Comparison of ENCODE assay signal across 36 cellular contexts in the genomic region with DNA sequence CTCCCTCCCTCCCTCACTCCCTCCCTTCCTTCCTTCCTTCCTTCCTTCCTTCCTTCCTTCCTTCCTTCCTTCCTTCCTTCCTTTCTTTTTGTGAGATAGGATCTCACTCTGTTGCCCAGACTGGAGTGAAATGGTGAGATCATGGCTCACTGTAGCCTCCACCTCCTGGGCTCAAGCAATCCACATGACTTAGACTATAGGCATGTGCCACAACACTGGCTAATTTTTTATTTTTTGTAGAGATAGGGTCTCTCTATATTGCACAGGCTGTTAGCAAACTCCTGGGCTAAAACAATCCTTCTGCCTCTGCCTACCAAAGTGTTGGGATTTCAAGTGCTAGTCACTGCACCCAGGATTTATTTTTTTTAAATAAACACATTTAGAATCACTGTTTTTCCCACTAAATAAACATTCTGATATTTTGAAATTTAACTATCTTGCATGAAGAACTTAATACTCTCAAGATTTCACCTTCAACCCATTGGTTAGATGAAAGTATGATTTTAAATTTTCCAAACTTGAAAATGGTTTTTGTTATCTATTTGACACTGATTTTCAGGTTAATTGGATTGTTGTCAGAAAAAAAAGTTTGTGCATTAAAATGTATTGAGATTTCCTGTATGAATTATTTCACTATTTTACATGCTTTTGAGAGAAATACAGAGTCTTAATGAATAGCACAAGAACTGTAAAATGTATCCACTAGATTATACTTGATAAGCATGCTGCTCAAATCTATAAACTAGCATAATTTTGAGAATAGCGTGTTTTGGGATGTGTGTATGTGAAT.
"Had no signal": no experiment of that assay in that cellular context is flagged by ENCODE, and none has a peak within 500 bp of the region (broad histone marks: within the 10 kb centered on the region; RNA-seq: fewer than 3 reads in every experiment).

No MANE protein-coding gene starts in this region.

- H3K27me3 ChIP-seq: ascending aorta, cardiac muscle cell had no signal

- H3K9me3 ChIP-seq: ascending aorta had no signal

- H3K4me1 Mint-ChIP-seq: activated CD4-positive, alpha-beta memory T cell treated with anti-CD3 and anti-CD28 coated beads, Interleukin-2, amount 10 ng/mL, durations not matched to agents 7 days and 5 days; activated CD4-positive, alpha-beta T cell treated with anti-CD3 and anti-CD28 coated beads for 36 hours; activated CD4-positive, alpha-beta T cell treated with anti-CD3 and anti-CD28 coated beads, Interleukin-2, amount 10 ng/mL, durations not matched to agents 7 days and 5 days; activated CD8-positive, alpha-beta memory T cell treated with anti-CD3 and anti-CD28 coated beads, Interleukin-2, amount 10 ng/mL, durations not matched to agents 7 days and 5 days; activated naive CD4-positive, alpha-beta T cell treated with anti-CD3 and anti-CD28 coated beads, Interleukin-2, amount 50 U/mL, for 24 hours; activated naive CD8-positive, alpha-beta T cell treated with anti-CD3 and anti-CD28 coated beads, Interleukin-2, amount 10 ng/mL, durations not matched to agents 7 days and 5 days; activated naive CD8-positive, alpha-beta T cell treated with anti-CD3 and anti-CD28 coated beads, Interleukin-2, amount 50 U/mL, for 24 hours; brain; central memory CD8-positive, alpha-beta T cell had no signal

- H3K36me3 Mint-ChIP-seq: activated CD8-positive, alpha-beta memory T cell treated with anti-CD3 and anti-CD28 coated beads, Interleukin-2, amount 10 ng/mL, durations not matched to agents 7 days and 5 days; activated naive CD4-positive, alpha-beta T cell treated with anti-CD3 and anti-CD28 coated beads, Interleukin-2, amount 50 U/mL, for 24 hours; activated naive CD8-positive, alpha-beta T cell; activated naive CD8-positive, alpha-beta T cell treated with anti-CD3 and anti-CD28 coated beads, Interleukin-2, amount 10 ng/mL, durations not matched to agents 7 days and 5 days; brain had no signal

- H3K4me3 Mint-ChIP-seq: activated CD4-positive, alpha-beta memory T cell treated with anti-CD3 and anti-CD28 coated beads, Interleukin-2, amount 10 ng/mL, durations not matched to agents 7 days and 5 days; activated CD4-positive, alpha-beta T cell treated with anti-CD3 and anti-CD28 coated beads for 36 hours; activated CD4-positive, alpha-beta T cell treated with anti-CD3 and anti-CD28 coated beads, Interleukin-2, amount 10 ng/mL, durations not matched to agents 7 days and 5 days; activated CD8-positive, alpha-beta memory T cell treated with anti-CD3 and anti-CD28 coated beads, Interleukin-2, amount 10 ng/mL, durations not matched to agents 7 days and 5 days; activated CD8-positive, alpha-beta T cell treated with anti-CD3 and anti-CD28 coated beads, Interleukin-2, amount 10 ng/mL, durations not matched to agents 7 days and 5 days; activated naive CD4-positive, alpha-beta T cell treated with anti-CD3 and anti-CD28 coated beads, Interleukin-2, amount 50 U/mL, for 24 hours; activated naive CD8-positive, alpha-beta T cell; activated naive CD8-positive, alpha-beta T cell treated with anti-CD3 and anti-CD28 coated beads, Interleukin-2, amount 10 ng/mL, durations not matched to agents 7 days and 5 days; activated naive CD8-positive, alpha-beta T cell treated with anti-CD3 and anti-CD28 coated beads, Interleukin-2, amount 50 U/mL, for 24 hours; activated T-cell treated with anti-CD3 and anti-CD28 coated beads, Interleukin-2, amount 50 U/mL, for 24 hours; brain; central memory CD8-positive, alpha-beta T cell; T-helper 1 cell treated with Interleukin-12 subunit alpha and Interleukin-12 subunit beta and Interleukin-4 antibody, amounts not matched to agents 30 μg/mL and 1 μg/mL, for 36 hours; T-helper 2 cell treated with Interferon-gamma antibody and Interleukin-4, amounts not matched to agents 5 μg/mL and 100 μg/mL, for 36 hours had no signal

- H3K9me3 Mint-ChIP-seq: activated CD4-positive, alpha-beta T cell treated with anti-CD3 and anti-CD28 coated beads, Interleukin-2, amount 10 ng/mL, durations not matched to agents 7 days and 5 days; activated naive CD8-positive, alpha-beta T cell treated with anti-CD3 and anti-CD28 coated beads, Interleukin-2, amount 10 ng/mL, durations not matched to agents 7 days and 5 days; activated T-helper 2 cell treated with anti-CD3 and anti-CD28 coated beads, Interferon-gamma antibody, Interleukin-2, Interleukin-4, amounts not matched to agents 10 μg/mL and 5 μg/mL and 100 μg/mL, durations not matched to agents 14 hours and 24 hours and 36 hours; T-helper 1 cell treated with Interleukin-12 subunit alpha and Interleukin-12 subunit beta and Interleukin-4 antibody, amounts not matched to agents 30 μg/mL and 1 μg/mL, for 36 hours had no signal

- H3K27me3 Mint-ChIP-seq: activated CD4-positive, alpha-beta memory T cell treated with anti-CD3 and anti-CD28 coated beads, Interleukin-2, amount 10 ng/mL, durations not matched to agents 7 days and 5 days; activated CD4-positive, alpha-beta T cell treated with anti-CD3 and anti-CD28 coated beads for 36 hours; activated CD4-positive, alpha-beta T cell treated with anti-CD3 and anti-CD28 coated beads, Interleukin-2, amount 10 ng/mL, durations not matched to agents 7 days and 5 days; activated CD8-positive, alpha-beta memory T cell treated with anti-CD3 and anti-CD28 coated beads, Interleukin-2, amount 10 ng/mL, durations not matched to agents 7 days and 5 days; activated naive CD8-positive, alpha-beta T cell; activated naive CD8-positive, alpha-beta T cell treated with anti-CD3 and anti-CD28 coated beads, Interleukin-2, amount 10 ng/mL, durations not matched to agents 7 days and 5 days; activated naive CD8-positive, alpha-beta T cell treated with anti-CD3 and anti-CD28 coated beads, Interleukin-2, amount 50 U/mL, for 24 hours; activated T-cell treated with anti-CD3 and anti-CD28 coated beads, Interleukin-2, amount 50 U/mL, for 24 hours; central memory CD8-positive, alpha-beta T cell had no signal

- FAIRE-seq: bronchial epithelial cell had no signal

- H3K27ac ChIP-seq: ascending aorta, cardiac muscle cell, VCaP had no signal

- H3K27ac Mint-ChIP-seq: activated CD4-positive, alpha-beta memory T cell treated with anti-CD3 and anti-CD28 coated beads, Interleukin-2, amount 10 ng/mL, durations not matched to agents 7 days and 5 days; activated CD4-positive, alpha-beta T cell treated with anti-CD3 and anti-CD28 coated beads for 36 hours; activated CD4-positive, alpha-beta T cell treated with anti-CD3 and anti-CD28 coated beads, Interleukin-2, amount 10 ng/mL, durations not matched to agents 7 days and 5 days; activated CD8-positive, alpha-beta memory T cell treated with anti-CD3 and anti-CD28 coated beads, Interleukin-2, amount 10 ng/mL, durations not matched to agents 7 days and 5 days; activated CD8-positive, alpha-beta T cell treated with anti-CD3 and anti-CD28 coated beads, Interleukin-2, amount 10 ng/mL, durations not matched to agents 7 days and 5 days; activated naive CD4-positive, alpha-beta T cell treated with anti-CD3 and anti-CD28 coated beads, Interleukin-2, amount 50 U/mL, for 24 hours; activated naive CD8-positive, alpha-beta T cell; activated naive CD8-positive, alpha-beta T cell treated with anti-CD3 and anti-CD28 coated beads, Interleukin-2, amount 10 ng/mL, durations not matched to agents 7 days and 5 days; activated naive CD8-positive, alpha-beta T cell treated with anti-CD3 and anti-CD28 coated beads, Interleukin-2, amount 50 U/mL, for 24 hours; activated T-cell treated with anti-CD3 and anti-CD28 coated beads, Interleukin-2, amount 50 U/mL, for 24 hours; activated T-helper 2 cell treated with anti-CD3 and anti-CD28 coated beads, Interferon-gamma antibody, Interleukin-2, Interleukin-4, amounts not matched to agents 10 μg/mL and 5 μg/mL and 100 μg/mL, durations not matched to agents 14 hours and 24 hours and 36 hours; brain; T-helper 1 cell treated with Interleukin-12 subunit alpha and Interleukin-12 subunit beta and Interleukin-4 antibody, amounts not matched to agents 30 μg/mL and 1 μg/mL, for 36 hours; T-helper 2 cell treated with Interferon-gamma antibody and Interleukin-4, amounts not matched to agents 5 μg/mL and 100 μg/mL, for 36 hours had no signal

- DNase-seq: activated CD4-positive, alpha-beta memory T cell treated with anti-CD3 and anti-CD28 coated beads, Interleukin-2, amount 10 ng/mL, durations not matched to agents 7 days and 5 days; activated CD4-positive, alpha-beta T cell treated with anti-CD3 and anti-CD28 coated beads for 1 hour; activated CD4-positive, alpha-beta T cell treated with anti-CD3 and anti-CD28 coated beads for 36 hours; activated CD4-positive, alpha-beta T cell treated with anti-CD3 and anti-CD28 coated beads for 48 hours; activated CD4-positive, alpha-beta T cell treated with anti-CD3 and anti-CD28 coated beads, Interleukin-2, amount 10 ng/mL, durations not matched to agents 7 days and 5 days; activated CD4-positive, alpha-beta T cell treated with anti-CD3 and anti-CD28 coated beads, Interleukin-2, amount 50 U/mL, for 48 hours; activated CD4-positive, CD25-positive, alpha-beta regulatory T cell; activated CD8-positive, alpha-beta memory T cell treated with anti-CD3 and anti-CD28 coated beads for 24 hours; activated CD8-positive, alpha-beta memory T cell treated with anti-CD3 and anti-CD28 coated beads, Interleukin-2, amount 10 ng/mL, durations not matched to agents 7 days and 5 days; activated CD8-positive, alpha-beta memory T cell treated with anti-CD3 and anti-CD28 coated beads, Interleukin-2, amount 50 U/mL, for 48 hours; activated CD8-positive, alpha-beta T cell treated with anti-CD3 and anti-CD28 coated beads, Interleukin-2, amount 10 ng/mL, durations not matched to agents 7 days and 5 days; activated effector memory CD4-positive, alpha-beta T cell treated with Interleukin-2 at 50 U/mL for 16 hours; activated gamma-delta T cell; activated naive CD4-positive, alpha-beta T cell treated with Interleukin-2 at 50 U/mL for 16 hours; activated naive CD8-positive, alpha-beta T cell treated with anti-CD3 and anti-CD28 coated beads, Interleukin-2, amount 10 ng/mL, durations not matched to agents 7 days and 5 days; activated naive CD8-positive, alpha-beta T cell treated with anti-CD3 and anti-CD28 coated beads, Interleukin-2, amount 50 U/mL, for 24 hours; activated T-cell treated with anti-CD3 and anti-CD28 coated beads, Interleukin-2, amount 50 U/mL, for 24 hours; activated T-cell treated with anti-CD3 and anti-CD28 coated beads, Interleukin-2, amount 50 U/mL, for 48 hours; amygdala; anterior cingulate cortex; caudate nucleus; cerebellar nuclear complex; T-helper 1 cell; T-helper 2 cell; T-helper 9 cell had no signal

- H3K36me3 ChIP-seq: ascending aorta, cardiac muscle cell had no signal

- H3K4me1 ChIP-seq: ascending aorta had no signal

- H3K4me3 ChIP-seq: ascending aorta, cardiac muscle cell had no signal
